ENCODE assay signal across 8 cellular contexts in the genomic region with DNA sequence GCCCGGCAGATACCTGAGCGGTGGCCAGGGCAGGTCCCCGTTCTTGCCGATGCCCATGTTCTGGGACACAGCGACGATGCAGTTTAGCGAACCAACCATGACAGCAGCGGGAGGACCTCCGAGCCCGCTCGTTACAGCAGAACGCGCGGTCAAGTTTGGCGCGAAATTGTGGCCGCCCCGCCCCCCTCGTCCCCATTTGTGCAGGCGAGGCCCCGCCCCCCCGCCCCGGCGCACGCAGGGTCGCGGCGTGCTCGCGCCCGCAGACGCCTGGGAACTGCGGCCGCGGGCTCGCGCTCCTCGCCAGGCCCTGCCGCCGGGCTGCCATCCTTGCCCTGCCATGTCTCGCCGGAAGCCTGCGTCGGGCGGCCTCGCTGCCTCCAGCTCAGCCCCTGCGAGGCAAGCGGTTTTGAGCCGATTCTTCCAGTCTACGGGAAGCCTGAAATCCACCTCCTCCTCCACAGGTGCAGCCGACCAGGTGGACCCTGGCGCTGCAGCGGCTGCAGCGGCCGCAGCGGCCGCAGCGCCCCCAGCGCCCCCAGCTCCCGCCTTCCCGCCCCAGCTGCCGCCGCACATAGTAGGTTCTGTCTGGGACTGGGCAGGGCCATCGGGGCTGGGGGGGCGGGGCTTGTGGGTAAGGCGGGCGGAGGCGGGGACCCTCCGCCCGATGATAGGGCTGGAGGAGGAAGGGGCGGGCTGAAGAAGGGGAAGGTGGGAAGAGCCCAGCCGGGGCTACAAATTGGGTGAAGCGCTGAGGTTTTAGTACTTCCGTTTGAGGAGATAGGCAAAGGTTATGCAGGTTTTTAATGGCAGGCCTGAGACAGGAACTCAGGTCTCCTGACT. TPM values are rescaled to one million over a fixed set of nuclear protein-coding genes. Genes with fewer than 3 reads are reported as not detected.
A peak's percentile ranks its signal among the peaks of the same experiment; 100 is the strongest.
DNase-seq lines count a peak whose midpoint lies in the region; TF ChIP-seq lines count a peak whose summit lies in the region.

A gene (minus strand): TSS at position 593 of the 840 bp plus-strand sequence. CDS start 494 bp downstream, at position 99.
A gene (plus strand): TSS at position 262 of the 840 bp plus-strand sequence. CDS start 76 bp downstream, at position 338.

- peak within 1 kb of the TSS; percentile 89 for H3K4me2 ChIP-seq in MM.1S (ENCODE audit: low read depth, low read length)

- H3K9me3 Mint-ChIP-seq in nephron progenitor cell = peaks cover 6% of the 10 kb centered on the region
- H3K9me3 Mint-ChIP-seq in stimulated activated naive CD8-positive, alpha-beta T cell treated with anti-CD3 and anti-CD28 coated beads, Interleukin-15, Interleukin-2, amounts not matched to agents 100 ng/mL and 50 ng/mL, for 24 hours = no peaks in the 10 kb centered on the region

- H3K79me2 ChIP-seq in MM.1S (ENCODE audit: low read length) = peaks cover 34% of the 10 kb centered on the region

- H3K9me2 ChIP-seq in MM.1S (replicated peaks; ENCODE audit: insufficient read depth, low read length) = no peaks in the 10 kb centered on the region

- H3K4me3 Mint-ChIP-seq in nephron progenitor cell = peak within 1 kb of the TSS; percentile 95
- H3K4me3 Mint-ChIP-seq in stimulated activated naive CD8-positive, alpha-beta T cell treated with anti-CD3 and anti-CD28 coated beads, Interleukin-15, Interleukin-2, amounts not matched to agents 100 ng/mL and 50 ng/mL, for 24 hours = peak within 1 kb of the TSS; percentile 87

- peaks cover 34% of the 10 kb centered on the region for H3K4me1 Mint-ChIP-seq in nephron progenitor cell
- peaks cover 34% of the 10 kb centered on the region for H3K4me1 Mint-ChIP-seq in stimulated activated naive CD8-positive, alpha-beta T cell treated with anti-CD3 and anti-CD28 coated beads, Interleukin-15, Interleukin-2, amounts not matched to agents 100 ng/mL and 50 ng/mL, for 24 hours (ENCODE audit: low read depth)

- peaks cover 13% of the 10 kb centered on the region for H3F3A ChIP-seq in MM.1S (ENCODE audit: insufficient read depth, low read length)

- H3K27ac Mint-ChIP-seq in nephron progenitor cell = peak within 1 kb of the TSS; percentile 97
- H3K27ac Mint-ChIP-seq in stimulated activated naive CD8-positive, alpha-beta T cell treated with anti-CD3 and anti-CD28 coated beads, Interleukin-15, Interleukin-2, amounts not matched to agents 100 ng/mL and 50 ng/mL, for 24 hours = peak within 1 kb of the TSS; percentile 94

- no peaks in the 10 kb centered on the region for H4K20me1 ChIP-seq in MM.1S (ENCODE audit: insufficient read depth, low read length)

- H3K9ac ChIP-seq in MM.1S (ENCODE audit: low read length) = peak within 1 kb of the TSS; percentile 91

- peaks cover 38% of the 10 kb centered on the region for H3K36me3 Mint-ChIP-seq in nephron progenitor cell (ENCODE audit: low read depth)
- peaks cover 44% of the 10 kb centered on the region for H3K36me3 Mint-ChIP-seq in stimulated activated naive CD8-positive, alpha-beta T cell treated with anti-CD3 and anti-CD28 coated beads, Interleukin-15, Interleukin-2, amounts not matched to agents 100 ng/mL and 50 ng/mL, for 24 hours (ENCODE audit: low read depth)

- no peaks in the 10 kb centered on the region for H3K9me3 ChIP-seq in MM.1S (replicated peaks; ENCODE audit: insufficient read depth, low read length)

- DNase-seq in EL (peak; percentile 95), H7 (peak; percentile 96), MM.1S (peak; percentile 96), SHP77 treated with DMSO at 0.1 percent for 48 hours (lab: John Stamatoyannopoulos, UW) (peak; percentile 55), fibroblast of villous mesenchyme (ENCODE audit: low read depth) (peak; percentile 86), nephron progenitor cell (peak; percentile 93)
- peak; percentile 95 for DNase-seq in activated effector memory CD4-positive, alpha-beta T cell treated with anti-CD3 and anti-CD28 coated beads, Interleukin-2, amount 50 U/mL, for 16 hours

- H2AFZ ChIP-seq in MM.1S (ENCODE audit: low read length) = peak within 1 kb of the TSS; percentile 74

- H3K27ac ChIP-seq in MM.1S (ENCODE audit: low read length) = peak within 1 kb of the TSS; percentile 88

- H3K27me3 Mint-ChIP-seq in nephron progenitor cell (ENCODE audit: low read depth, poor library complexity) = no peaks in the 10 kb centered on the region
- no peaks in the 10 kb centered on the region for H3K27me3 Mint-ChIP-seq in stimulated activated naive CD8-positive, alpha-beta T cell treated with anti-CD3 and anti-CD28 coated beads, Interleukin-15, Interleukin-2, amounts not matched to agents 100 ng/mL and 50 ng/mL, for 24 hours

- TF ChIP-seq CTCF in MM.1S (IDR thresholded peaks at IDR 0.05; ENCODE audit: low read length) (peak; percentile 30), fibroblast of villous mesenchyme (IDR thresholded peaks at IDR 0.05; ENCODE audit: insufficient read depth, low read depth, low read length) (no peak), nephron progenitor cell (IDR thresholded peaks at IDR 0.05) (no peak)

- peaks cover 7% of the 10 kb centered on the region for H3K36me3 ChIP-seq in H7 (replicated peaks; ENCODE audit: control insufficient read depth, insufficient read depth, low read length)
- H3K36me3 ChIP-seq in MM.1S (replicated peaks; ENCODE audit: insufficient read depth, low read length) = no peaks in the 10 kb centered on the region; the same call in 1 of the 2 replicates

- H3K4me3 ChIP-seq in H7 (ENCODE audit: insufficient read depth, low read depth, low read length) = peak within 1 kb of the TSS; percentile 97
- H3K4me3 ChIP-seq in MM.1S (ENCODE audit: low read length) = peak within 1 kb of the TSS; percentile 92
- peak within 1 kb of the TSS; percentile 84 for H3K4me3 ChIP-seq in fibroblast of villous mesenchyme (ENCODE audit: low read depth, low read length)

- peaks cover 7% of the 10 kb centered on the region; the same call in 1 of the 2 replicates for H3K4me1 ChIP-seq in MM.1S (ENCODE audit: low read length)

- H3K27me3 ChIP-seq in H7 (ENCODE audit: control insufficient read depth, insufficient read depth, low read length) (no peaks in the 10 kb centered on the region), MM.1S (replicated peaks; ENCODE audit: insufficient read depth, low read length) (no peaks in the 10 kb centered on the region)

RNA-seq across cellular contexts. Expression of the first gene that starts in this region (rescaled TPM):
- total RNA-seq in H7 (2014; rRNA removed; shearing (Covaris generic)) = 63.1 and 67.6 TPM in 2 replicates
- total RNA-seq in fibroblast of villous mesenchyme = 15.5 and 29.8 TPM in 2 replicates

RNA-seq across cellular contexts. Expression of the second gene that starts in this region (rescaled TPM):
- total RNA-seq in H7 (2014; rRNA removed; shearing (Covaris generic)) = 10.1 and 15.4 TPM in 2 replicates
- total RNA-seq in fibroblast of villous mesenchyme = 17.1 and 22.5 TPM in 2 replicates

Comparison
In these comparisons a context has a peak if more than half of its experiments do, and no peak if none do; other contexts are left out.
1. Peak in every context shown above with its lines: DNase-seq, H3K4me3 ChIP-seq and H3K27ac ChIP-seq.